In genomic region chr2:51717318-51717717, GRCh38 we compare ENCODE assay signal across 20 cellular contexts.
DNase-seq lines count a peak whose midpoint lies in the region; ATAC-seq and TF ChIP-seq lines count a peak whose summit lies in the region.
"Had no signal": no experiment of that assay in that cellular context is flagged by ENCODE, and none has a peak within 500 bp of the region (broad histone marks: within the 10 kb centered on the region; RNA-seq: fewer than 3 reads in every experiment).

No MANE protein-coding gene starts in this region.

- in situ Hi-C loops in astrocyte of the spinal cord (cut with HindIII; ENCODE audit: low sequenced_read_pairs): no loop called here

- DNase-seq in MCF 10A (ENCODE audit: unreplicated experiment) (peak; percentile 76), breast epithelium (ENCODE audit: low spot score in 2 of 2) (no peak), astrocyte of the spinal cord (ENCODE audit: low read depth, low spot score) (peak; percentile 87), foreskin keratinocyte (peak; percentile 9 to 46), GOT3 (lab: John Stamatoyannopoulos, UW) (no peak), NCI-H526 (lab: John Stamatoyannopoulos, UW) (no peak), GM10266 (ENCODE audit: extremely low spot score) (no peak)
- DNase-seq: 8988T; activated naive CD4-positive, alpha-beta T cell treated with anti-CD3 and anti-CD28 coated beads for 36 hours; CD8-positive, alpha-beta T cell; NCI-H1436; NCI-H446; OCI-M1; stimulated activated naive B cell treated with anti-CD40 and anti-IgM and Interleukin-4, amounts not matched to agents 10 μg/mL and 1 μg/mL and 100 μg/mL, for 72 hours had no signal

- POLR2A ChIA-PET in MCF 10A (lab: Yijun Ruan, JAX): interaction anchor here (1.0 kb wide), 1 partner anchor 15 kb away, joined by 3 read pairs; no protein-coding TSS in a partner anchor

- peak; percentile 35 for ATAC-seq in foreskin keratinocyte
- no peak for ATAC-seq in HG02588 (IDR thresholded peaks at IDR 0.05; ENCODE audit: unreplicated experiment)
- ATAC-seq: CD8-positive, alpha-beta T cell; sciatic nerve; stimulated activated naive B cell treated with anti-CD40 and anti-IgM and Interleukin-4, amounts not matched to agents 10 μg/mL and 1 μg/mL and 100 μg/mL, for 72 hours; WTC11 had no signal

- H3K36me3 Mint-ChIP-seq in MCF 10A (ENCODE audit: insufficient read depth, unreplicated experiment): no peaks in the 10 kb centered on the region
- H3K36me3 Mint-ChIP-seq: CD8-positive, alpha-beta T cell; stimulated activated naive B cell treated with anti-CD40 and anti-IgM and Interleukin-4, amounts not matched to agents 10 μg/mL and 1 μg/mL and 100 μg/mL, for 72 hours had no signal

- no peak for TF ChIP-seq POLR2A in breast epithelium (IDR thresholded peaks at IDR 0.05)

- CTCF ChIA-PET in MCF 10A (lab: Yijun Ruan, JAX): interaction anchor here (0.6 kb wide), 3 partner anchors 15 to 918 kb away, joined by 3 to 5 read pairs (median 4); no protein-coding TSS in a partner anchor

- H3K4me3 ChIP-seq in breast epithelium (no peak overlapping the region), astrocyte of the spinal cord (ENCODE audit: low read depth, low read length) (no peak overlapping the region)
- H3K4me3 ChIP-seq: lung had no signal

- H3K27me3 ChIP-seq in breast epithelium (no peaks in the 10 kb centered on the region), foreskin keratinocyte (no peaks in the 10 kb centered on the region)

- peaks cover 9% of the 10 kb centered on the region for H3K9me3 Mint-ChIP-seq in MCF 10A (ENCODE audit: unreplicated experiment)

- TF ChIP-seq CTCF in MCF 10A (IDR thresholded peaks at IDR 0.05; ENCODE audit: unreplicated experiment) (no peak), breast epithelium (IDR thresholded peaks at IDR 0.05) (no peak), astrocyte of the spinal cord (IDR thresholded peaks at IDR 0.05; ENCODE audit: low read depth, low read length) (no peak), foreskin keratinocyte (conservative IDR thresholded peaks at IDR 0.05) (no peak), GM10266 (IDR thresholded peaks at IDR 0.05; ENCODE audit: control insufficient read depth, insufficient read depth, low read depth, missing control alignments) (no peak)

- H3K27me3 Mint-ChIP-seq in MCF 10A (ENCODE audit: insufficient read depth, unreplicated experiment): no peaks in the 10 kb centered on the region
- H3K27me3 Mint-ChIP-seq: stimulated activated naive B cell treated with anti-CD40 and anti-IgM and Interleukin-4, amounts not matched to agents 10 μg/mL and 1 μg/mL and 100 μg/mL, for 72 hours had no signal

- peaks cover 37% of the 10 kb centered on the region for H3K4me1 Mint-ChIP-seq in MCF 10A (ENCODE audit: insufficient read depth, unreplicated experiment)
- H3K4me1 Mint-ChIP-seq: neural crest cell; stimulated activated naive B cell treated with anti-CD40 and anti-IgM and Interleukin-4, amounts not matched to agents 10 μg/mL and 1 μg/mL and 100 μg/mL, for 72 hours; WTC11 had no signal

- no peaks in the 10 kb centered on the region for H3K4me1 ChIP-seq in breast epithelium
- no peaks in the 10 kb centered on the region for H3K4me1 ChIP-seq in foreskin keratinocyte

- H3K9me3 ChIP-seq in breast epithelium: peaks cover 0 to 6% of the 10 kb centered on the region in 2 donors

- H3K27ac ChIP-seq in breast epithelium (no peak overlapping the region), foreskin keratinocyte (no peak overlapping the region)
- H3K27ac ChIP-seq: KMS-11 had no signal

- H3K4me3 Mint-ChIP-seq in MCF 10A (ENCODE audit: unreplicated experiment): no peak overlapping the region
- H3K4me3 Mint-ChIP-seq: activated naive CD4-positive, alpha-beta T cell treated with anti-CD3 and anti-CD28 coated beads for 36 hours; CD8-positive, alpha-beta T cell; neural crest cell; stimulated activated naive B cell treated with anti-CD40 and anti-IgM and Interleukin-4, amounts not matched to agents 10 μg/mL and 1 μg/mL and 100 μg/mL, for 72 hours; WTC11 had no signal

- intact Hi-C loops in MCF 10A (cut with micrococcal nuclease) (no loop called here), breast epithelium (cut with DNase I; ENCODE audit: low total_unique reads) (no loop called here)

- BruUV-seq in MCF 10A (replicated peaks; lab: Mats Ljungman, UMichigan): no TSS peak

- no peak overlapping the region for H3K27ac Mint-ChIP-seq in MCF 10A (ENCODE audit: low read depth, unreplicated experiment)
- H3K27ac Mint-ChIP-seq: activated naive CD4-positive, alpha-beta T cell treated with anti-CD3 and anti-CD28 coated beads for 36 hours; CD8-positive, alpha-beta T cell; stimulated activated naive B cell treated with anti-CD40 and anti-IgM and Interleukin-4, amounts not matched to agents 10 μg/mL and 1 μg/mL and 100 μg/mL, for 72 hours; WTC11 had no signal

- no peaks in the 10 kb centered on the region for H3K36me3 ChIP-seq in breast epithelium

Comparison
In these comparisons a context has a peak if more than half of its experiments do, and no peak if none do; other contexts are left out.
1. DNase-seq: peak in MCF 10A (single experiment), astrocyte of the spinal cord (single experiment) and foreskin keratinocyte (2 of 2); none in breast epithelium (0 of 2), GOT3 (single experiment), NCI-H526 (0 of 2) and GM10266 (single experiment).